ENCODE assay signal across 8 cellular contexts in genomic region chr7:30740417-30741181, GRCh38. TPM values are rescaled to one million over a fixed set of nuclear protein-coding genes. Genes with fewer than 3 reads are reported as not detected.
DNase-seq lines count a peak whose midpoint lies in the region; ATAC-seq and TF ChIP-seq lines count a peak whose summit lies in the region.

No MANE protein-coding gene starts in this region.

- no peak for TF ChIP-seq POLR2A in thyroid gland (IDR thresholded peaks at IDR 0.05)

- peak; percentile 99 for TF ChIP-seq CTCF in AG09309 (IDR thresholded peaks at IDR 0.05; ENCODE audit: control insufficient read depth, insufficient read depth, low read depth, low read length, missing control alignments)
- TF ChIP-seq CTCF in fibroblast of villous mesenchyme (IDR thresholded peaks at IDR 0.05; ENCODE audit: insufficient read depth, low read depth, low read length), result peak; percentile 99
- TF ChIP-seq CTCF in omental fat pad (IDR thresholded peaks at IDR 0.05), result peak in 2 of 3 donors; percentile 49 to 69
- TF ChIP-seq CTCF in thyroid gland (IDR thresholded peaks at IDR 0.05), result peak; percentile 92 to 98 (median 95)

- no peak overlapping the region for H3K27ac ChIP-seq in thyroid gland

- DNase-seq in AG09309 (ENCODE audit: low read depth) (peak; percentile 23), LHCN-M2 (ENCODE audit: low read depth) (peak; percentile 55), RPMI7951 (ENCODE audit: low read depth) (peak; percentile 70), fibroblast of villous mesenchyme (ENCODE audit: low read depth) (peak; percentile 62), omental fat pad (ENCODE audit: low spot score) (peak; percentile 67), thyroid gland (peak; percentile 70 to 79)
- DNase-seq in activated T-helper 9 cell treated with anti-CD3 and anti-CD28 coated beads, Interleukin-2, amount 50 U/mL, for 16 hours (ENCODE audit: low read depth), result peak; percentile 56

- H3K4me3 ChIP-seq in AG09309 (ENCODE audit: control insufficient read depth, low read depth, low read length) (no peak overlapping the region), fibroblast of villous mesenchyme (ENCODE audit: low read depth, low read length) (no peak overlapping the region), thyroid gland (replicated peaks in 1 of 3) (no peak overlapping the region)

- intact Hi-C loops in thyroid gland (cut with DNase I), result no loop called here

- no peaks in the 10 kb centered on the region for H3K9me3 ChIP-seq in thyroid gland

- ATAC-seq in GM19035 (IDR thresholded peaks at IDR 0.05; ENCODE audit: unreplicated experiment), result peak; percentile 54
- ATAC-seq in omental fat pad (ENCODE audit: low FRiP score), result peak; percentile 71

- no peaks in the 10 kb centered on the region for H3K36me3 ChIP-seq in thyroid gland

- H3K4me1 ChIP-seq in thyroid gland, result peaks cover 0 to 4% of the 10 kb centered on the region in 2 donors

- WGBS in thyroid gland, 2 donors, result 37 to 44% methylated on average over 8 to 13 of the region's 14 CpGs

- H3K27me3 ChIP-seq in thyroid gland, result no peaks in the 10 kb centered on the region

RNA-seq across cellular contexts. Expression of gene INMT, which starts 11.3 kb away (rescaled TPM):
- total RNA-seq in LHCN-M2 (2014; rRNA removed) (1.4 and 1.7 TPM in 2 replicates), fibroblast of villous mesenchyme (15.8 and 48.4 TPM in 2 replicates), omental fat pad (100 to 1,000 TPM; 156 to 545 (median 222) TPM), thyroid gland (10 to 100 TPM; 19.9 to 47.3 (median 30.1) TPM)
- polyA plus RNA-seq in LHCN-M2 (2012), result 1.1 TPM
- 79.9 and 94.1 TPM in 2 replicates for total RNA-seq in RPMI7951 (2014; rRNA removed; shearing (Covaris generic))

RNA-seq across cellular contexts. Expression of gene MINDY4, which starts 30.6 kb away (rescaled TPM):
- total RNA-seq in LHCN-M2 (2014; rRNA removed) (3.7 and 5.1 TPM in 2 replicates), fibroblast of villous mesenchyme (11.0 and 17.3 TPM in 2 replicates), omental fat pad (10 to 100 TPM; 11.0 to 30.9 (median 18.9) TPM), thyroid gland (10 to 100 TPM; 17.9 to 33.2 (median 29.7) TPM)
- 1.4 TPM for polyA plus RNA-seq in LHCN-M2 (2012)
- 26.4 and 27.0 TPM in 2 replicates for total RNA-seq in RPMI7951 (2014; rRNA removed; shearing (Covaris generic))

RNA-seq across cellular contexts. Expression of gene CRHR2, which starts 58.3 kb away (rescaled TPM):
- total RNA-seq in LHCN-M2 (2014; rRNA removed), result not detected in 2 replicates
- polyA plus RNA-seq in LHCN-M2 (2012), result not detected
- total RNA-seq in RPMI7951 (2014; rRNA removed; shearing (Covaris generic)), result not detected in 2 replicates
- not detected in 2 replicates for total RNA-seq in fibroblast of villous mesenchyme
- total RNA-seq in omental fat pad, result under 1 TPM in 1 of 4 donors, not detected in 3; 0.95 TPM
- total RNA-seq in thyroid gland, result under 1 TPM in 2 of 4 donors, not detected in 2; 0.39 to 0.45 TPM

Comparison
In these comparisons a context has a peak if more than half of its experiments do, and no peak if none do; other contexts are left out.
1. DNase-seq: peak in every context shown above with its lines; median percentile 74 in thyroid gland; 70 in RPMI7951; 67 in omental fat pad; 62 in fibroblast of villous mesenchyme; 56 in activated T-helper 9 cell treated with anti-CD3 and anti-CD28 coated beads, Interleukin-2, amount 50 U/mL, for 16 hours; 55 in LHCN-M2; 23 in AG09309.